Comparison of ENCODE assay signal across 26 cellular contexts in genomic region chr11:113578715-113579250, GRCh38.
"Had no signal": no experiment of that assay in that cellular context is flagged by ENCODE, and none has a peak within 500 bp of the region (broad histone marks: within the 10 kb centered on the region; RNA-seq: fewer than 3 reads in every experiment).

No MANE protein-coding gene starts in this region.

- H3K27ac ChIP-seq: epithelial cell of prostate, gastroesophageal sphincter, parathyroid adenoma, right atrium auricular region, tibial nerve, VCaP had no signal

- H3K4me3 Mint-ChIP-seq: central memory CD8-positive, alpha-beta T cell; dendritic cell treated with granulocyte-macrophage colony-stimulating factor and Interleukin-4, amounts not matched to agents 40 ng/mL and 50 ng/mL, for 4 days; nephron; stimulated activated naive B cell treated with anti-CD40 and anti-IgM and Interleukin-4, amounts not matched to agents 10 μg/mL and 1 μg/mL and 100 μg/mL, for 72 hours; T-helper 2 cell treated with Interferon-gamma antibody and Interleukin-4, amounts not matched to agents 5 μg/mL and 100 μg/mL, for 36 hours had no signal

- H2AFZ ChIP-seq: parathyroid adenoma had no signal

- H3K9ac ChIP-seq: parathyroid adenoma had no signal

- H3K4me1 Mint-ChIP-seq: central memory CD8-positive, alpha-beta T cell had no signal

- FAIRE-seq: astrocyte, keratinocyte, TTC549 had no signal

- H3K9me3 Mint-ChIP-seq: central memory CD8-positive, alpha-beta T cell; dendritic cell treated with granulocyte-macrophage colony-stimulating factor and Interleukin-4, amounts not matched to agents 40 ng/mL and 50 ng/mL, for 4 days; nephron; T-helper 2 cell treated with Interferon-gamma antibody and Interleukin-4, amounts not matched to agents 5 μg/mL and 100 μg/mL, for 36 hours had no signal

- H3K27me3 ChIP-seq: gastroesophageal sphincter, right atrium auricular region, tibial nerve had no signal

- H3K36me3 ChIP-seq: gastroesophageal sphincter, right atrium auricular region, tibial nerve had no signal

- ATAC-seq: gastroesophageal sphincter; left colon; stimulated activated naive B cell treated with anti-CD40 and anti-IgM and Interleukin-4, amounts not matched to agents 10 μg/mL and 1 μg/mL and 100 μg/mL, for 72 hours had no signal

- H3K4me3 ChIP-seq: gastroesophageal sphincter, right atrium auricular region, tibial nerve had no signal

- H3K9me3 ChIP-seq: gastroesophageal sphincter, right atrium auricular region, tibial nerve had no signal

- H3K27ac Mint-ChIP-seq: dendritic cell treated with granulocyte-macrophage colony-stimulating factor and Interleukin-4, amounts not matched to agents 40 ng/mL and 50 ng/mL, for 4 days; nephron; stimulated activated naive B cell treated with anti-CD40 and anti-IgM and Interleukin-4, amounts not matched to agents 10 μg/mL and 1 μg/mL and 100 μg/mL, for 72 hours had no signal

- H3K4me1 ChIP-seq: gastroesophageal sphincter, right atrium auricular region, tibial nerve had no signal

- H3K79me2 ChIP-seq: parathyroid adenoma had no signal

- H3K36me3 Mint-ChIP-seq: stimulated activated naive B cell treated with anti-CD40 and anti-IgM and Interleukin-4, amounts not matched to agents 10 μg/mL and 1 μg/mL and 100 μg/mL, for 72 hours had no signal

- DNase-seq: activated CD4-positive, alpha-beta T cell treated with anti-CD3 and anti-CD28 coated beads for 4 hours; activated CD4-positive, alpha-beta T cell treated with anti-CD3 and anti-CD28 coated beads, Interleukin-2, amount 50 U/mL, for 4 hours; activated gamma-delta T cell; activated naive CD4-positive, alpha-beta T cell treated with anti-CD3 and anti-CD28 coated beads, Interleukin-2, amount 50 U/mL, for 16 hours; activated T-cell treated with anti-CD3 and anti-CD28 coated beads, Interleukin-2, amount 50 U/mL, for 1 hour; amniotic stem cell; hippocampal formation; left colon; mammary epithelial cell; stimulated activated CD4-positive, alpha-beta T cell treated with anti-CD3 and anti-CD28 coated beads, Interleukin-15, amount 100 ng/mL, for 24 hours; stimulated activated CD4-positive, alpha-beta T cell treated with anti-CD3 and anti-CD28 coated beads, Interleukin-2, amount 100 ng/mL, for 24 hours; stimulated activated naive B cell treated with anti-CD40 and anti-IgM and Interleukin-4, amounts not matched to agents 10 μg/mL and 1 μg/mL and 100 μg/mL, for 72 hours; T-helper 1 cell had no signal
